In genomic region chr9:105403552-105404246, GRCh38 we compare ENCODE assay signal across 17 cellular contexts.
"Had no signal": no experiment of that assay in that cellular context is flagged by ENCODE, and none has a peak within 500 bp of the region (broad histone marks: within the 10 kb centered on the region; RNA-seq: fewer than 3 reads in every experiment).

No MANE protein-coding gene starts in this region.

- H3K27me3 ChIP-seq: sigmoid colon, suprapubic skin, upper lobe of left lung had no signal

- ATAC-seq: activated naive CD8-positive, alpha-beta T cell treated with anti-CD3 and anti-CD28 coated beads, Interleukin-2, amount 50 U/mL, for 24 hours; gastroesophageal sphincter; left lobe of liver; SK-N-SH treated with all-trans-retinoic acid at 6 μM for 48 hours had no signal

- H3K36me3 ChIP-seq: gastroesophageal sphincter, sigmoid colon, suprapubic skin, upper lobe of left lung had no signal

- H3K9me3 ChIP-seq: sigmoid colon, suprapubic skin, upper lobe of left lung had no signal

- H3K4me3 ChIP-seq: coronary artery, gastroesophageal sphincter, sigmoid colon, suprapubic skin, upper lobe of left lung had no signal

- H3K4me3 Mint-ChIP-seq: activated CD4-positive, alpha-beta memory T cell treated with anti-CD3 and anti-CD28 coated beads, Interleukin-2, amount 10 ng/mL, durations not matched to agents 7 days and 5 days; activated naive CD8-positive, alpha-beta T cell treated with anti-CD3 and anti-CD28 coated beads, Interleukin-2, amount 50 U/mL, for 24 hours; nephron progenitor cell had no signal

- H3K27ac ChIP-seq: coronary artery, epithelial cell of prostate, gastroesophageal sphincter, sigmoid colon, suprapubic skin, upper lobe of left lung had no signal

- H3K27ac Mint-ChIP-seq: activated CD4-positive, alpha-beta memory T cell treated with anti-CD3 and anti-CD28 coated beads, Interleukin-2, amount 10 ng/mL, durations not matched to agents 7 days and 5 days; activated naive CD8-positive, alpha-beta T cell treated with anti-CD3 and anti-CD28 coated beads, Interleukin-2, amount 50 U/mL, for 24 hours; nephron progenitor cell had no signal

- DNase-seq: activated CD4-positive, alpha-beta memory T cell treated with anti-CD3 and anti-CD28 coated beads, Interleukin-2, amount 10 ng/mL, durations not matched to agents 7 days and 5 days; activated CD4-positive, alpha-beta T cell treated with anti-CD3 and anti-CD28 coated beads for 1 hour; activated gamma-delta T cell treated with Interleukin-2 at 50 U/mL for 16 hours; activated naive CD8-positive, alpha-beta T cell treated with anti-CD3 and anti-CD28 coated beads, Interleukin-2, amount 50 U/mL, for 24 hours; activated T-cell treated with anti-CD3 and anti-CD28 coated beads, Interleukin-2, amount 50 U/mL, for 48 hours; effector CD8-positive, alpha-beta T cell; nephron progenitor cell; sigmoid colon; stimulated activated CD4-positive, alpha-beta T cell treated with anti-CD3 and anti-CD28 coated beads, Interleukin-2, amount 100 ng/mL, for 24 hours; stimulated activated naive CD4-positive, alpha-beta T cell treated with Interleukin-2 at 50 U/mL for 16 hours; upper lobe of left lung had no signal

- H3K9me3 Mint-ChIP-seq: activated CD4-positive, alpha-beta memory T cell treated with anti-CD3 and anti-CD28 coated beads, Interleukin-2, amount 10 ng/mL, durations not matched to agents 7 days and 5 days had no signal

- H3K4me1 ChIP-seq: gastroesophageal sphincter, sigmoid colon, suprapubic skin, upper lobe of left lung had no signal
